ENCODE assay signal across 18 cellular contexts in the genomic region with DNA sequence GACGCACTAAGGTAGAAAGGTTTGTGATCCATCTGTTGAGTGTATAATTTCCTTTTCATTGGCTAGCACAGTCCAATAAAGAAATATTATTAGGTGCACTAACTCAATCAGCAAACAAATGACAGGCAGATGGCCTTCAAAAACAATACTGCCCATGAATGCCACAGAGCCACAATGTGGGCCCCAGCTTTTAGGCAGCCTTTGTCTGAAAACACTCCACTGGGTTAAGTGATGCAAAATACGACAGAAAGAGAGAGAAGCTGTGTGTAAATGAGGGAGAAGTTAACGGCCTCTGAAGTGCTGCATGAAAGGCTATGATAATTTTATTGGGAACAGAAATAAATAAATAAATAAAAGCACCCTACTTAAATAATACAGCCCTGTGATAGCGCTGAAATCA.
"Had no signal": no experiment of that assay in that cellular context is flagged by ENCODE, and none has a peak within 500 bp of the region (broad histone marks: within the 10 kb centered on the region; RNA-seq: fewer than 3 reads in every experiment).

No MANE protein-coding gene starts in this region.

- ATAC-seq: activated T-helper 17 cell treated with anti-CD3 and anti-CD28 coated beads, Interleukin-2, amount 50 U/mL, for 72 hours; heart left ventricle; left ventricle myocardium superior; natural killer cell treated with Interleukin-12 subunit alpha and Interleukin-12 subunit beta and Interleukin-15 and Interleukin-18, amount 100 ng/mL, for 72 hours; psoas muscle had no signal

- DNase-seq: activated B cell treated with CpG ODN at 0.5 μM for 24 hours; activated CD4-positive, alpha-beta T cell treated with anti-CD3 and anti-CD28 coated beads, Interleukin-2, amount 10 ng/mL, durations not matched to agents 24 days and 14 days; activated CD8-positive, alpha-beta memory T cell treated with anti-CD3 and anti-CD28 coated beads for 24 hours; activated naive CD4-positive, alpha-beta T cell treated with anti-CD3 and anti-CD28 coated beads, Interleukin-2, amount 10 ng/mL, durations not matched to agents 7 days and 5 days; adrenal gland; foreskin melanocyte; heart left ventricle; kidney; left ventricle myocardium superior; mesenchymal stem cell; psoas muscle; stimulated activated CD4-positive, alpha-beta T cell treated with anti-CD3 and anti-CD28 coated beads, Interleukin-12 subunit alpha, Interleukin-12 subunit beta, amount 100 ng/mL, for 4 hours; stimulated activated naive CD4-positive, alpha-beta T cell; trophoblast cell had no signal

- H3K9me3 ChIP-seq: adrenal gland, heart left ventricle, psoas muscle had no signal

- H3K9me3 Mint-ChIP-seq: activated B cell treated with CpG ODN at 0.5 μM for 24 hours; activated CD4-positive, alpha-beta T cell treated with anti-CD3 and anti-CD28 coated beads, Interleukin-2, amount 10 ng/mL, durations not matched to agents 24 days and 14 days; activated naive CD4-positive, alpha-beta T cell treated with anti-CD3 and anti-CD28 coated beads, Interleukin-2, amount 10 ng/mL, durations not matched to agents 7 days and 5 days had no signal

- H3K4me3 Mint-ChIP-seq: activated B cell treated with CpG ODN at 0.5 μM for 24 hours; activated CD4-positive, alpha-beta T cell treated with anti-CD3 and anti-CD28 coated beads, Interleukin-2, amount 10 ng/mL, durations not matched to agents 24 days and 14 days; activated naive CD4-positive, alpha-beta T cell treated with anti-CD3 and anti-CD28 coated beads, Interleukin-2, amount 10 ng/mL, durations not matched to agents 7 days and 5 days; activated T-helper 17 cell treated with anti-CD3 and anti-CD28 coated beads, Interleukin-2, amount 50 U/mL, for 72 hours; natural killer cell treated with Interleukin-12 subunit alpha and Interleukin-12 subunit beta and Interleukin-15 and Interleukin-18, amount 100 ng/mL, for 72 hours had no signal

- H3K36me3 Mint-ChIP-seq: activated naive CD4-positive, alpha-beta T cell treated with anti-CD3 and anti-CD28 coated beads, Interleukin-2, amount 10 ng/mL, durations not matched to agents 7 days and 5 days; natural killer cell treated with Interleukin-12 subunit alpha and Interleukin-12 subunit beta and Interleukin-15 and Interleukin-18, amount 100 ng/mL, for 72 hours had no signal

- H3K27me3 Mint-ChIP-seq: activated B cell treated with CpG ODN at 0.5 μM for 24 hours; activated CD4-positive, alpha-beta T cell treated with anti-CD3 and anti-CD28 coated beads, Interleukin-2, amount 10 ng/mL, durations not matched to agents 24 days and 14 days; activated naive CD4-positive, alpha-beta T cell treated with anti-CD3 and anti-CD28 coated beads, Interleukin-2, amount 10 ng/mL, durations not matched to agents 7 days and 5 days; natural killer cell treated with Interleukin-12 subunit alpha and Interleukin-12 subunit beta and Interleukin-15 and Interleukin-18, amount 100 ng/mL, for 72 hours had no signal

- H3K4me1 ChIP-seq: adrenal gland, heart left ventricle, psoas muscle had no signal

- H3K27ac ChIP-seq: adrenal gland, heart left ventricle, psoas muscle had no signal

- H3K36me3 ChIP-seq: adrenal gland, heart left ventricle had no signal

- H3K27ac Mint-ChIP-seq: activated B cell treated with CpG ODN at 0.5 μM for 24 hours; activated CD4-positive, alpha-beta T cell treated with anti-CD3 and anti-CD28 coated beads, Interleukin-2, amount 10 ng/mL, durations not matched to agents 24 days and 14 days; activated naive CD4-positive, alpha-beta T cell treated with anti-CD3 and anti-CD28 coated beads, Interleukin-2, amount 10 ng/mL, durations not matched to agents 7 days and 5 days; activated T-helper 17 cell treated with anti-CD3 and anti-CD28 coated beads, Interleukin-2, amount 50 U/mL, for 72 hours; natural killer cell treated with Interleukin-12 subunit alpha and Interleukin-12 subunit beta and Interleukin-15 and Interleukin-18, amount 100 ng/mL, for 72 hours had no signal

- H3K4me3 ChIP-seq: adrenal gland, heart left ventricle, psoas muscle had no signal

- FAIRE-seq: colon, endothelial cell of umbilical vein, kidney had no signal

- H3K4me1 Mint-ChIP-seq: activated B cell treated with CpG ODN at 0.5 μM for 24 hours; activated CD4-positive, alpha-beta T cell treated with anti-CD3 and anti-CD28 coated beads, Interleukin-2, amount 10 ng/mL, durations not matched to agents 24 days and 14 days; activated naive CD4-positive, alpha-beta T cell treated with anti-CD3 and anti-CD28 coated beads, Interleukin-2, amount 10 ng/mL, durations not matched to agents 7 days and 5 days; activated T-helper 17 cell treated with anti-CD3 and anti-CD28 coated beads, Interleukin-2, amount 50 U/mL, for 72 hours had no signal

- H3K27me3 ChIP-seq: adrenal gland, heart left ventricle had no signal
